ENCODE assay signal across 8 cellular contexts in genomic region chr15:60478633-60479360, GRCh38.
DNase-seq lines count a peak whose midpoint lies in the region; ATAC-seq lines count a peak whose summit lies in the region.

Gene ICE2 (minus strand): TSS chr15:60479142. CDS start chr15:60477977, 1,165 bp downstream.

- no peaks in the 10 kb centered on the region for H3K9me3 ChIP-seq in BLaER1 treated with 17β-estradiol and CSF1 and Interleukin-3, amounts not matched to agents 10 nM and 100 nM (replicated peaks in 1 of 11)

- DNase-seq in NCI-H69 (lab: John Stamatoyannopoulos, UW) (peak; percentile 99), dedifferentiated amniotic fluid mesenchymal stem cell (ENCODE audit: extremely low spot score) (peak; percentile 95), left kidney (ENCODE audit: low read depth, low spot score) (peak; percentile 98)
- peak; percentile 94 for DNase-seq in activated CD4-positive, alpha-beta T cell treated with anti-CD3 and anti-CD28 coated beads, Interleukin-2, amount 50 U/mL, for 1 hour
- DNase-seq in stimulated activated CD4-positive, alpha-beta T cell treated with anti-CD3 and anti-CD28 coated beads, Interleukin-2, amount 100 ng/mL, for 24 hours = peak; percentile 97 to 98

- H3K4me1 ChIP-seq in BLaER1 treated with 17β-estradiol and CSF1 and Interleukin-3, amounts not matched to agents 10 nM and 100 nM = peaks cover 31 to 44% (median 38%) of the 10 kb centered on the region in 10 experiments

- H3K27ac ChIP-seq in BLaER1 treated with 17β-estradiol and CSF1 and Interleukin-3, amounts not matched to agents 10 nM and 100 nM = peak within 1 kb of the TSS; percentile 76 to 99 (median 96)

- H3K27me3 ChIP-seq in BLaER1 treated with 17β-estradiol and CSF1 and Interleukin-3, amounts not matched to agents 10 nM and 100 nM = no peaks in the 10 kb centered on the region

- peak within 1 kb of the TSS; percentile 66 to 91 (median 80) for H3K4me3 ChIP-seq in BLaER1 treated with 17β-estradiol and CSF1 and Interleukin-3, amounts not matched to agents 10 nM and 100 nM

- H3K36me3 ChIP-seq in BLaER1 treated with 17β-estradiol and CSF1 and Interleukin-3, amounts not matched to agents 10 nM and 100 nM = peaks cover 8 to 30% (median 14%) of the 10 kb centered on the region in 11 experiments; a peak in 19 of 22 replicates

- peak; percentile 82 for ATAC-seq in GM19328 (IDR thresholded peaks at IDR 0.05; ENCODE audit: unreplicated experiment)
- ATAC-seq in HG03520 (IDR thresholded peaks at IDR 0.05; ENCODE audit: unreplicated experiment) = peak; percentile 80

- no peaks in the 10 kb centered on the region for H4K20me1 ChIP-seq in BLaER1 treated with 17β-estradiol and CSF1 and Interleukin-3, amounts not matched to agents 10 nM and 100 nM

- H3K9ac ChIP-seq in BLaER1 treated with 17β-estradiol and CSF1 and Interleukin-3, amounts not matched to agents 10 nM and 100 nM = peak within 1 kb of the TSS; percentile 87 to 99 (median 94)

- peak within 1 kb of the TSS; percentile 77 to 97 (median 89) for H3K4me2 ChIP-seq in BLaER1 treated with 17β-estradiol and CSF1 and Interleukin-3, amounts not matched to agents 10 nM and 100 nM

Comparison
In these comparisons a context has a peak if more than half of its experiments do, and no peak if none do; other contexts are left out.
1. Peak in every context shown above with its lines: DNase-seq, ATAC-seq, H3K4me3 ChIP-seq and H3K27ac ChIP-seq.